In the genomic region with DNA sequence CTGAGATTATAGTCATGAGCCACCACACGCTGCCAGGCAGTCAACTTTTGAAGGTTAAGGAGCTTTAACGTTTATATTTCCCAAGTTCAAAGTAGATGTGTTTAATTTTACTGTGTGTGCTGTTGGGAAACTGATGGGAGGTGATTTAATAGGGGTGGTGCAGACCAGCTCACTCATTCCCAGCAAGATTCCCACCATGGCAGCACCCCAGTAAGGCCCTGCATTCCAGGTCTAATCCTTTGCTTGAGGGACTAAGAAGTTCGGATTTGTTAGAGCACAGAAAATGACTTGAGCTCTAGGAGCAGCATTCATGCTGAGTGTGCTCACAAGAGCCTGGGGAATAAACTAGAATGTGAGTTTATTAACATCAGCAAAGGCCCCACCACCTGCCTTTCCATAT, we compare ENCODE assay signal across 2 cellular contexts.
TF ChIP-seq lines count a peak whose summit lies in the region.

No MANE protein-coding gene starts in this region.

TF ChIP-seq in HEK293T, 16 proteins besides CTCF, POLR2A, EP300 and RAD21 (continued from another document):
- TF ChIP-seq, protein P1, sequence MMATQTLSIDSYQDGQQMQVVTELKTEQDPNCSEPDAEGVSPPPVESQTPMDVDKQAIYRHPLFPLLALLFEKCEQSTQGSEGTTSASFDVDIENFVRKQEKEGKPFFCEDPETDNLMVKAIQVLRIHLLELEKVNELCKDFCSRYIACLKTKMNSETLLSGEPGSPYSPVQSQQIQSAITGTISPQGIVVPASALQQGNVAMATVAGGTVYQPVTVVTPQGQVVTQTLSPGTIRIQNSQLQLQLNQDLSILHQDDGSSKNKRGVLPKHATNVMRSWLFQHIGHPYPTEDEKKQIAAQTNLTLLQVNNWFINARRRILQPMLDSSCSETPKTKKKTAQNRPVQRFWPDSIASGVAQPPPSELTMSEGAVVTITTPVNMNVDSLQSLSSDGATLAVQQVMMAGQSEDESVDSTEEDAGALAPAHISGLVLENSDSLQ (IDR thresholded peaks at IDR 0.05) = no peak
TF ChIP-seq in HEK293T: peak in this region for 0.

TF ChIP-seq in WTC11, 78 proteins besides CTCF, POLR2A, EP300 and RAD21 (continued from another document):
- TF ChIP-seq, protein P2, sequence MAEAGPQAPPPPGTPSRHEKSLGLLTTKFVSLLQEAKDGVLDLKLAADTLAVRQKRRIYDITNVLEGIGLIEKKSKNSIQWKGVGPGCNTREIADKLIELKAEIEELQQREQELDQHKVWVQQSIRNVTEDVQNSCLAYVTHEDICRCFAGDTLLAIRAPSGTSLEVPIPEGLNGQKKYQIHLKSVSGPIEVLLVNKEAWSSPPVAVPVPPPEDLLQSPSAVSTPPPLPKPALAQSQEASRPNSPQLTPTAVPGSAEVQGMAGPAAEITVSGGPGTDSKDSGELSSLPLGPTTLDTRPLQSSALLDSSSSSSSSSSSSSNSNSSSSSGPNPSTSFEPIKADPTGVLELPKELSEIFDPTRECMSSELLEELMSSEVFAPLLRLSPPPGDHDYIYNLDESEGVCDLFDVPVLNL (CRISPR knock-in tag; IDR thresholded peaks at IDR 0.05; ENCODE audit: borderline replicate concordance, low read depth) = no peak
- TF ChIP-seq JUN (CRISPR knock-in tag; IDR thresholded peaks at IDR 0.05) (no peak), EMX1 (CRISPR knock-in tag; IDR thresholded peaks at IDR 0.05) (no peak), SOX15 (CRISPR knock-in tag; IDR thresholded peaks at IDR 0.05) (no peak), FOXP1 (CRISPR knock-in tag; IDR thresholded peaks at IDR 0.05; ENCODE audit: borderline replicate concordance) (no peak), ZBTB21 (CRISPR knock-in tag; IDR thresholded peaks at IDR 0.05; ENCODE audit: borderline replicate concordance) (no peak), ZNF396 (CRISPR knock-in tag; IDR thresholded peaks at IDR 0.05; ENCODE audit: borderline replicate concordance) (no peak)
- TF ChIP-seq, protein P3, sequence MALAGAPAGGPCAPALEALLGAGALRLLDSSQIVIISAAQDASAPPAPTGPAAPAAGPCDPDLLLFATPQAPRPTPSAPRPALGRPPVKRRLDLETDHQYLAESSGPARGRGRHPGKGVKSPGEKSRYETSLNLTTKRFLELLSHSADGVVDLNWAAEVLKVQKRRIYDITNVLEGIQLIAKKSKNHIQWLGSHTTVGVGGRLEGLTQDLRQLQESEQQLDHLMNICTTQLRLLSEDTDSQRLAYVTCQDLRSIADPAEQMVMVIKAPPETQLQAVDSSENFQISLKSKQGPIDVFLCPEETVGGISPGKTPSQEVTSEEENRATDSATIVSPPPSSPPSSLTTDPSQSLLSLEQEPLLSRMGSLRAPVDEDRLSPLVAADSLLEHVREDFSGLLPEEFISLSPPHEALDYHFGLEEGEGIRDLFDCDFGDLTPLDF (CRISPR knock-in tag; IDR thresholded peaks at IDR 0.05) = no peak
- TF ChIP-seq, protein P4, sequence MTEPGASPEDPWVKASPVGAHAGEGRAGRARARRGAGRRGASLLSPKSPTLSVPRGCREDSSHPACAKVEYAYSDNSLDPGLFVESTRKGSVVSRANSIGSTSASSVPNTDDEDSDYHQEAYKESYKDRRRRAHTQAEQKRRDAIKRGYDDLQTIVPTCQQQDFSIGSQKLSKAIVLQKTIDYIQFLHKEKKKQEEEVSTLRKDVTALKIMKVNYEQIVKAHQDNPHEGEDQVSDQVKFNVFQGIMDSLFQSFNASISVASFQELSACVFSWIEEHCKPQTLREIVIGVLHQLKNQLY (CRISPR knock-in tag; IDR thresholded peaks at IDR 0.05) = no peak
- TF ChIP-seq, protein P5, sequence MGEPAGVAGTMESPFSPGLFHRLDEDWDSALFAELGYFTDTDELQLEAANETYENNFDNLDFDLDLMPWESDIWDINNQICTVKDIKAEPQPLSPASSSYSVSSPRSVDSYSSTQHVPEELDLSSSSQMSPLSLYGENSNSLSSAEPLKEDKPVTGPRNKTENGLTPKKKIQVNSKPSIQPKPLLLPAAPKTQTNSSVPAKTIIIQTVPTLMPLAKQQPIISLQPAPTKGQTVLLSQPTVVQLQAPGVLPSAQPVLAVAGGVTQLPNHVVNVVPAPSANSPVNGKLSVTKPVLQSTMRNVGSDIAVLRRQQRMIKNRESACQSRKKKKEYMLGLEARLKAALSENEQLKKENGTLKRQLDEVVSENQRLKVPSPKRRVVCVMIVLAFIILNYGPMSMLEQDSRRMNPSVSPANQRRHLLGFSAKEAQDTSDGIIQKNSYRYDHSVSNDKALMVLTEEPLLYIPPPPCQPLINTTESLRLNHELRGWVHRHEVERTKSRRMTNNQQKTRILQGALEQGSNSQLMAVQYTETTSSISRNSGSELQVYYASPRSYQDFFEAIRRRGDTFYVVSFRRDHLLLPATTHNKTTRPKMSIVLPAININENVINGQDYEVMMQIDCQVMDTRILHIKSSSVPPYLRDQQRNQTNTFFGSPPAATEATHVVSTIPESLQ (CRISPR knock-in tag; IDR thresholded peaks at IDR 0.05) = no peak
- TF ChIP-seq, protein P6, sequence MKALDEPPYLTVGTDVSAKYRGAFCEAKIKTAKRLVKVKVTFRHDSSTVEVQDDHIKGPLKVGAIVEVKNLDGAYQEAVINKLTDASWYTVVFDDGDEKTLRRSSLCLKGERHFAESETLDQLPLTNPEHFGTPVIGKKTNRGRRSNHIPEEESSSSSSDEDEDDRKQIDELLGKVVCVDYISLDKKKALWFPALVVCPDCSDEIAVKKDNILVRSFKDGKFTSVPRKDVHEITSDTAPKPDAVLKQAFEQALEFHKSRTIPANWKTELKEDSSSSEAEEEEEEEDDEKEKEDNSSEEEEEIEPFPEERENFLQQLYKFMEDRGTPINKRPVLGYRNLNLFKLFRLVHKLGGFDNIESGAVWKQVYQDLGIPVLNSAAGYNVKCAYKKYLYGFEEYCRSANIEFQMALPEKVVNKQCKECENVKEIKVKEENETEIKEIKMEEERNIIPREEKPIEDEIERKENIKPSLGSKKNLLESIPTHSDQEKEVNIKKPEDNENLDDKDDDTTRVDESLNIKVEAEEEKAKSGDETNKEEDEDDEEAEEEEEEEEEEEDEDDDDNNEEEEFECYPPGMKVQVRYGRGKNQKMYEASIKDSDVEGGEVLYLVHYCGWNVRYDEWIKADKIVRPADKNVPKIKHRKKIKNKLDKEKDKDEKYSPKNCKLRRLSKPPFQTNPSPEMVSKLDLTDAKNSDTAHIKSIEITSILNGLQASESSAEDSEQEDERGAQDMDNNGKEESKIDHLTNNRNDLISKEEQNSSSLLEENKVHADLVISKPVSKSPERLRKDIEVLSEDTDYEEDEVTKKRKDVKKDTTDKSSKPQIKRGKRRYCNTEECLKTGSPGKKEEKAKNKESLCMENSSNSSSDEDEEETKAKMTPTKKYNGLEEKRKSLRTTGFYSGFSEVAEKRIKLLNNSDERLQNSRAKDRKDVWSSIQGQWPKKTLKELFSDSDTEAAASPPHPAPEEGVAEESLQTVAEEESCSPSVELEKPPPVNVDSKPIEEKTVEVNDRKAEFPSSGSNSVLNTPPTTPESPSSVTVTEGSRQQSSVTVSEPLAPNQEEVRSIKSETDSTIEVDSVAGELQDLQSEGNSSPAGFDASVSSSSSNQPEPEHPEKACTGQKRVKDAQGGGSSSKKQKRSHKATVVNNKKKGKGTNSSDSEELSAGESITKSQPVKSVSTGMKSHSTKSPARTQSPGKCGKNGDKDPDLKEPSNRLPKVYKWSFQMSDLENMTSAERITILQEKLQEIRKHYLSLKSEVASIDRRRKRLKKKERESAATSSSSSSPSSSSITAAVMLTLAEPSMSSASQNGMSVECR (CRISPR knock-in tag; IDR thresholded peaks at IDR 0.05; ENCODE audit: borderline replicate concordance) = no peak
- TF ChIP-seq, protein P7, sequence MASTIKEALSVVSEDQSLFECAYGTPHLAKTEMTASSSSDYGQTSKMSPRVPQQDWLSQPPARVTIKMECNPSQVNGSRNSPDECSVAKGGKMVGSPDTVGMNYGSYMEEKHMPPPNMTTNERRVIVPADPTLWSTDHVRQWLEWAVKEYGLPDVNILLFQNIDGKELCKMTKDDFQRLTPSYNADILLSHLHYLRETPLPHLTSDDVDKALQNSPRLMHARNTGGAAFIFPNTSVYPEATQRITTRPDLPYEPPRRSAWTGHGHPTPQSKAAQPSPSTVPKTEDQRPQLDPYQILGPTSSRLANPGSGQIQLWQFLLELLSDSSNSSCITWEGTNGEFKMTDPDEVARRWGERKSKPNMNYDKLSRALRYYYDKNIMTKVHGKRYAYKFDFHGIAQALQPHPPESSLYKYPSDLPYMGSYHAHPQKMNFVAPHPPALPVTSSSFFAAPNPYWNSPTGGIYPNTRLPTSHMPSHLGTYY (CRISPR knock-in tag; IDR thresholded peaks at IDR 0.05) = no peak
